Comparison of ENCODE assay signal across 16 cellular contexts in genomic region chrX:148601034-148601433, GRCh38.
DNase-seq lines count a peak whose midpoint lies in the region; ATAC-seq, FAIRE-seq and TF ChIP-seq lines count a peak whose summit lies in the region.
"Had no signal": no experiment of that assay in that cellular context is flagged by ENCODE, and none has a peak within 500 bp of the region (broad histone marks: within the 10 kb centered on the region; RNA-seq: fewer than 3 reads in every experiment).

No MANE protein-coding gene starts in this region.

- H3K4me3 Mint-ChIP-seq in astrocyte (ENCODE audit: unreplicated experiment): no peak overlapping the region
- H3K4me3 Mint-ChIP-seq: brain; stimulated activated memory B cell treated with anti-CD40 and anti-IgM and Interleukin-4, amounts not matched to agents 10 μg/mL and 1 μg/mL and 100 μg/mL, for 72 hours had no signal

- 54% methylated on average over 4 of the region's 4 CpGs for WGBS in suprapubic skin

- H3K27me3 ChIP-seq in astrocyte (ENCODE audit: insufficient read depth, low read length): no peaks in the 10 kb centered on the region
- no peaks in the 10 kb centered on the region for H3K27me3 ChIP-seq in foreskin keratinocyte
- H3K27me3 ChIP-seq in suprapubic skin: no peaks in the 10 kb centered on the region

- no peak overlapping the region for H2AFZ ChIP-seq in astrocyte (ENCODE audit: low read depth, low read length)

- H3K27ac ChIP-seq in astrocyte (ENCODE audit: low read depth, low read length) (no peak overlapping the region), foreskin keratinocyte (no peak overlapping the region), suprapubic skin (no peak overlapping the region)

- H3K27me3 Mint-ChIP-seq in astrocyte (ENCODE audit: low read depth, unreplicated experiment): no peaks in the 10 kb centered on the region
- H3K27me3 Mint-ChIP-seq: brain; stimulated activated memory B cell treated with anti-CD40 and anti-IgM and Interleukin-4, amounts not matched to agents 10 μg/mL and 1 μg/mL and 100 μg/mL, for 72 hours had no signal

- H3K4me1 ChIP-seq in astrocyte (ENCODE audit: insufficient read depth, low read length) (no peaks in the 10 kb centered on the region), foreskin keratinocyte (no peaks in the 10 kb centered on the region), suprapubic skin (no peaks in the 10 kb centered on the region)

- TF ChIP-seq CTCF in astrocyte (IDR thresholded peaks at IDR 0.05; ENCODE audit: insufficient read depth, low read depth, low read length): no peak
- no peak for TF ChIP-seq CTCF in foreskin keratinocyte (conservative IDR thresholded peaks at IDR 0.05)
- TF ChIP-seq CTCF in suprapubic skin (IDR thresholded peaks at IDR 0.05): no peak

- DNase-seq in GM04503 (ENCODE audit: low read depth) (peak; percentile 12), NCI-H226 (peak; percentile 3), astrocyte (ENCODE audit: low read depth) (peak; percentile 59), foreskin keratinocyte (peak; percentile 5 to 7), GM12891 (ENCODE audit: insufficient read length, low spot score) (no peak), suprapubic skin (ENCODE audit: low spot score in 2 of 2) (no peak)
- DNase-seq: activated effector memory CD4-positive, alpha-beta T cell treated with Interleukin-2 at 50 U/mL for 16 hours; glutamatergic neuron; midbrain; NCI-H1092 treated with DMSO at 0.1 percent for 48 hours had no signal

- FAIRE-seq in astrocyte (lab: Jason Lieb, UNC): peak; percentile 88
- no peak for FAIRE-seq in GM12891 (lab: Jason Lieb, UNC)
- FAIRE-seq: H54, TTC549 had no signal

- H3K36me3 ChIP-seq in astrocyte (ENCODE audit: insufficient read depth, low read length) (no peaks in the 10 kb centered on the region), suprapubic skin (no peaks in the 10 kb centered on the region)

- peak overlapping the region; percentile 66 for H3K27ac Mint-ChIP-seq in astrocyte (ENCODE audit: unreplicated experiment)
- H3K27ac Mint-ChIP-seq: brain; stimulated activated memory B cell treated with anti-CD40 and anti-IgM and Interleukin-4, amounts not matched to agents 10 μg/mL and 1 μg/mL and 100 μg/mL, for 72 hours had no signal

- H3K9me3 ChIP-seq in astrocyte (ENCODE audit: insufficient read depth, low read depth, low read length): no peaks in the 10 kb centered on the region
- no peaks in the 10 kb centered on the region for H3K9me3 ChIP-seq in suprapubic skin

- no peak for TF ChIP-seq EP300 in suprapubic skin (IDR thresholded peaks at IDR 0.05)

- ATAC-seq in foreskin keratinocyte: no peak
- no peak for ATAC-seq in GM21528 (IDR thresholded peaks at IDR 0.05; ENCODE audit: low FRiP score, unreplicated experiment)
- no peak for ATAC-seq in GM18502 (IDR thresholded peaks at IDR 0.05; ENCODE audit: poor library complexity, unreplicated experiment)
- ATAC-seq: stimulated activated memory B cell treated with anti-CD40 and anti-IgM and Interleukin-4, amounts not matched to agents 10 μg/mL and 1 μg/mL and 100 μg/mL, for 72 hours had no signal

- H3K9ac ChIP-seq in astrocyte (ENCODE audit: low read length): no peak overlapping the region

- no peaks in the 10 kb centered on the region for H3K36me3 Mint-ChIP-seq in astrocyte (ENCODE audit: low read depth, unreplicated experiment)
- H3K36me3 Mint-ChIP-seq: brain; stimulated activated memory B cell treated with anti-CD40 and anti-IgM and Interleukin-4, amounts not matched to agents 10 μg/mL and 1 μg/mL and 100 μg/mL, for 72 hours had no signal

- no peaks in the 10 kb centered on the region for H3K79me2 ChIP-seq in astrocyte (ENCODE audit: insufficient read depth, low read length)

- no peak for TF ChIP-seq POLR2A in GM12891 (IDR thresholded peaks at IDR 0.05; ENCODE audit: low read depth, low read length)
- no peak for TF ChIP-seq POLR2A in suprapubic skin (IDR thresholded peaks at IDR 0.05)

- H3K4me3 ChIP-seq in astrocyte (ENCODE audit: insufficient read depth, low read depth, low read length) (no peak overlapping the region), suprapubic skin (no peak overlapping the region)

- no peaks in the 10 kb centered on the region for H3K9me3 Mint-ChIP-seq in astrocyte (ENCODE audit: unreplicated experiment)
- H3K9me3 Mint-ChIP-seq: stimulated activated memory B cell treated with anti-CD40 and anti-IgM and Interleukin-4, amounts not matched to agents 10 μg/mL and 1 μg/mL and 100 μg/mL, for 72 hours had no signal

- H3K4me1 Mint-ChIP-seq in astrocyte (ENCODE audit: low read depth, unreplicated experiment): peaks cover 11% of the 10 kb centered on the region
- H3K4me1 Mint-ChIP-seq: stimulated activated memory B cell treated with anti-CD40 and anti-IgM and Interleukin-4, amounts not matched to agents 10 μg/mL and 1 μg/mL and 100 μg/mL, for 72 hours had no signal

- H3K4me2 ChIP-seq in astrocyte (ENCODE audit: low read length): no peak overlapping the region

- H4K20me1 ChIP-seq in astrocyte (ENCODE audit: insufficient read depth, low read length): no peaks in the 10 kb centered on the region

TF ChIP-seq in GM12891, 5 proteins besides CTCF, POLR2A, EP300 and RAD21:
- no peak for TF ChIP-seq PAX5 (IDR thresholded peaks at IDR 0.05; ENCODE audit: insufficient read depth, low read length, severe bottlenecking)
- no peak for TF ChIP-seq SPI1 (IDR thresholded peaks at IDR 0.05; ENCODE audit: low read depth, low read length)
- TF ChIP-seq POU2F2 (IDR thresholded peaks at IDR 0.05; ENCODE audit: low read depth, low read length): no peak
- no peak for TF ChIP-seq POLR2AphosphoS5 (IDR thresholded peaks at IDR 0.05; ENCODE audit: low read depth, low read length)
- TF ChIP-seq TAF1 (IDR thresholded peaks at IDR 0.05; ENCODE audit: low read depth, low read length): no peak

Comparison
In these comparisons a context has a peak if more than half of its experiments do, and no peak if none do; other contexts are left out.
1. DNase-seq: peak in GM04503 (single experiment), NCI-H226 (single experiment), astrocyte (single experiment) and foreskin keratinocyte (2 of 2); none in GM12891 (single experiment) and suprapubic skin (0 of 2).